8 cellular contexts compared by ENCODE assay signal in the genomic region with DNA sequence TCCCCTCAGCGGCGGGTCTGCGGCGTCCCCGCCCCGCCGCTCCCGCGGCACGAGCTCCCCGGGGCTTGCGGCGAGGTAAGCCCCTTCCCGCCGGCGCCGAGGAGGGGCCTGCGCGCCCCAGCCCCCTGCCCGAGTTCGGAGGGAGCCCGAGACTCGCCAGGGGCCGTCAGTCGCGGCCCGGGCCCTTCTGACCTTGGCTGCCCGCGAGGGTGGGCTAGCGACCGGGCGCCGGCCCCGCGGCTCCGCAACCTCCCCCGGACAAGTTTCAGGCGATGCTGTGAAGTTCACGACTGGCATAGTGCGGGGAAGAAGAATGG. TPM values are rescaled to one million over a fixed set of nuclear protein-coding genes. Genes with fewer than 3 reads are reported as not detected.
DNase-seq lines count a peak whose midpoint lies in the region; ATAC-seq and TF ChIP-seq lines count a peak whose summit lies in the region.

No MANE protein-coding gene starts in this region.

- peak overlapping the region; percentile 71 for H3K4me3 Mint-ChIP-seq in natural killer cell treated with Interleukin-12 subunit alpha and Interleukin-12 subunit beta and Interleukin-15 and Interleukin-18, amount 100 ng/mL, for 72 hours

- H3K9ac ChIP-seq in Loucy (ENCODE audit: low read depth, low read length, poor library complexity, severe bottlenecking), result peak overlapping the region; percentile 70

- H3K9me3 Mint-ChIP-seq in natural killer cell treated with Interleukin-12 subunit alpha and Interleukin-12 subunit beta and Interleukin-15 and Interleukin-18, amount 100 ng/mL, for 72 hours, result no peaks in the 10 kb centered on the region

- peak overlapping the region; percentile 75 for H3K4me3 ChIP-seq in GM12875 (ENCODE audit: low read depth, low read length)
- H3K4me3 ChIP-seq in Loucy (ENCODE audit: low read length, poor library complexity, severe bottlenecking), result peak overlapping the region; percentile 81

- H3K27me3 Mint-ChIP-seq in natural killer cell treated with Interleukin-12 subunit alpha and Interleukin-12 subunit beta and Interleukin-15 and Interleukin-18, amount 100 ng/mL, for 72 hours, result peaks cover 0 to 18% of the 10 kb centered on the region in 2 donors

- no peak overlapping the region for H3K27ac Mint-ChIP-seq in natural killer cell treated with Interleukin-12 subunit alpha and Interleukin-12 subunit beta and Interleukin-15 and Interleukin-18, amount 100 ng/mL, for 72 hours

- peak overlapping the region; percentile 87 for H2AFZ ChIP-seq in Loucy (ENCODE audit: low read length)

- no peaks in the 10 kb centered on the region for H4K20me1 ChIP-seq in Loucy (ENCODE audit: insufficient read depth, low read length, poor library complexity, severe bottlenecking)

- DNase-seq in ecto neural progenitor cell (ENCODE audit: low spot score), result peak; percentile 52
- no peak for DNase-seq in natural killer cell treated with Interleukin-12 subunit alpha and Interleukin-12 subunit beta and Interleukin-15 and Interleukin-18, amount 100 ng/mL, for 72 hours (ENCODE audit: low spot score)
- DNase-seq in NCI-H2171 (lab: John Stamatoyannopoulos, UW), result no peak
- no peak for DNase-seq in stimulated activated naive CD4-positive, alpha-beta T cell (lab: John Stamatoyannopoulos, UW)

- no peaks in the 10 kb centered on the region for H3K36me3 Mint-ChIP-seq in natural killer cell treated with Interleukin-12 subunit alpha and Interleukin-12 subunit beta and Interleukin-15 and Interleukin-18, amount 100 ng/mL, for 72 hours

- no peaks in the 10 kb centered on the region for H3K9me3 ChIP-seq in Loucy (ENCODE audit: insufficient read depth, low read depth, low read length)

- TF ChIP-seq POLR2A in GM18505 (IDR thresholded peaks at IDR 0.05; ENCODE audit: borderline replicate concordance, extremely low read depth, insufficient read depth, insufficient read length), result no peak

- ATAC-seq in natural killer cell treated with Interleukin-12 subunit alpha and Interleukin-12 subunit beta and Interleukin-15 and Interleukin-18, amount 100 ng/mL, for 72 hours, result no peak
- ATAC-seq in HG03469 (IDR thresholded peaks at IDR 0.05; ENCODE audit: unreplicated experiment) (no peak), GM18505 (IDR thresholded peaks at IDR 0.05; ENCODE audit: unreplicated experiment) (no peak)

- no peaks in the 10 kb centered on the region for H3K79me2 ChIP-seq in Loucy (ENCODE audit: insufficient read depth, low read length)

- no peaks in the 10 kb centered on the region for H3K9me2 ChIP-seq in Loucy (replicated peaks; ENCODE audit: low read depth, low read length)

- peak overlapping the region; percentile 77 for H3K4me2 ChIP-seq in Loucy (ENCODE audit: low read depth, low read length, poor library complexity, severe bottlenecking)

- H3F3A ChIP-seq in Loucy (ENCODE audit: low read depth), result no peaks in the 10 kb centered on the region

- TF ChIP-seq CTCF in GM12875 (IDR thresholded peaks at IDR 0.05; ENCODE audit: borderline replicate concordance, insufficient read depth, low read depth, low read length) (no peak), Loucy (conservative IDR thresholded peaks at IDR 0.05; ENCODE audit: low read length) (no peak)

- H3K4me1 ChIP-seq in Loucy (ENCODE audit: insufficient read depth, low read length, poor library complexity, severe bottlenecking), result peaks cover 5% of the 10 kb centered on the region

- H3K36me3 ChIP-seq in Loucy (ENCODE audit: insufficient read depth, low read length), result no peaks in the 10 kb centered on the region

- no peaks in the 10 kb centered on the region for H3K27me3 ChIP-seq in Loucy (ENCODE audit: insufficient read depth, low read length, poor library complexity, severe bottlenecking)

- peaks cover 4 to 12% of the 10 kb centered on the region in 2 donors for H3K4me1 Mint-ChIP-seq in natural killer cell treated with Interleukin-12 subunit alpha and Interleukin-12 subunit beta and Interleukin-15 and Interleukin-18, amount 100 ng/mL, for 72 hours (ENCODE audit: low read depth in 2 of 2)

RNA-seq across cellular contexts. Expression of gene CDKL5, which starts 0.6 kb away (rescaled TPM):
- 1 to 10 TPM; 1.5 to 2.2 TPM for total RNA-seq in natural killer cell treated with Interleukin-12 subunit alpha and Interleukin-12 subunit beta and Interleukin-15 and Interleukin-18, amount 100 ng/mL, for 72 hours
